In the genomic region with DNA sequence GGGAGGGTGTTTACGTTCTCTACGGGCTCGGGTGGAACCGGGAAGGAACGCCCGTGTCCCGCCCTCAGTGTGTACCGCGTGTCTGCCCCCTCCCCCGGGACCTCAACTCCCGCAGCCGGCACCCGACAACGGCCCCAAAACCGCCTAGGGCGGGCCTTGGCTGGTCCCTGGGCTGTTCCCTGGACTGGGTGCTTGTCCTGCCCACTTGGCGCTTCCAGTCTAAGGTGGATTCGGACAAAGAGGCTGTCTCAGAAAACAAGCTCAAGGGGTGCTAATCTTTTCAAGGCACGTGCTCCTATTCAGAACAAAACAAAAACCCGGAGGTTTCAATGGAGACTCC, we compare ENCODE assay signal across 8 cellular contexts. TPM values are rescaled to one million over a fixed set of nuclear protein-coding genes. Genes with fewer than 3 reads are reported as not detected.
DNase-seq lines count a peak whose midpoint lies in the region; ATAC-seq, FAIRE-seq and TF ChIP-seq lines count a peak whose summit lies in the region.

No MANE protein-coding gene starts in this region.

- intact Hi-C loops in pancreas (cut with DNase I), result no loop called here

- peak; percentile 57 for DNase-seq in NCI-H2227 treated with DMSO at 0.1 percent for 48 hours (lab: John Stamatoyannopoulos, UW)
- DNase-seq in endodermal cell, result no peak
- no peak for DNase-seq in pancreas
- no peak for DNase-seq in G401 (ENCODE audit: low spot score)
- no peak for DNase-seq in putamen (ENCODE audit: low spot score)
- DNase-seq in SK-N-DZ (ENCODE audit: low spot score), result no peak

- peaks cover 10% of the 10 kb centered on the region; the same call in 1 of the 2 replicates for H3K4me1 ChIP-seq in ES-I3 (ENCODE audit: insufficient read depth, low read length)
- H3K4me1 ChIP-seq in endodermal cell (ENCODE audit: control insufficient read depth, insufficient read depth, low read length), result peaks cover 3% of the 10 kb centered on the region
- peaks cover 0 to 16% (median 15%) of the 10 kb centered on the region in 3 donors for H3K4me1 ChIP-seq in pancreas

- H3K9ac ChIP-seq in ES-I3 (ENCODE audit: low read depth, low read length), result peak overlapping the region; percentile 53; the same call in 1 of the 2 replicates
- no peak overlapping the region for H3K9ac ChIP-seq in endodermal cell (ENCODE audit: extremely low read depth, low read length, poor library complexity, severe bottlenecking)

- H3K27ac Mint-ChIP-seq in endodermal cell, result peak overlapping the region; percentile 72

- H3K9me3 ChIP-seq in ES-I3 (ENCODE audit: control insufficient read depth, insufficient read depth, low read length), result peaks cover 4% of the 10 kb centered on the region; the same call in 1 of the 2 replicates
- H3K9me3 ChIP-seq in endodermal cell (ENCODE audit: control insufficient read depth, low read length), result peaks cover 5% of the 10 kb centered on the region
- H3K9me3 ChIP-seq in pancreas, result no peaks in the 10 kb centered on the region

- in situ Hi-C loops in G401 (cut with HindIII; ENCODE audit: low sequenced_read_pairs), result no loop called here

- 18 to 33% methylated on average over 15 to 20 of the region's 20 CpGs for WGBS in endodermal cell (ENCODE audit: insufficient coverage in 1 of 2, insufficient read length in 1 of 2), 2 experiments
- WGBS in pancreas, 2 donors, result 2 to 4% methylated on average over 17 to 20 of the region's 20 CpGs

- peaks cover 18% of the 10 kb centered on the region for H3K27me3 Mint-ChIP-seq in endodermal cell (ENCODE audit: insufficient read depth)

- peaks cover 5% of the 10 kb centered on the region for H3K36me3 Mint-ChIP-seq in endodermal cell (ENCODE audit: low read depth)

- peaks cover 6% of the 10 kb centered on the region for H3K9me3 Mint-ChIP-seq in endodermal cell

- H3K27me3 ChIP-seq in endodermal cell (ENCODE audit: control insufficient read depth, insufficient read depth, low read length, poor library complexity, severe bottlenecking), result no peaks in the 10 kb centered on the region
- H3K27me3 ChIP-seq in pancreas, result no peaks in the 10 kb centered on the region

- H3K4me3 ChIP-seq in endodermal cell (ENCODE audit: low read length) (peak overlapping the region; percentile 75), pancreas (peak overlapping the region; percentile 53 to 91 (median 85))

- peak overlapping the region; percentile 86 for H3K4me3 Mint-ChIP-seq in endodermal cell

- no peaks in the 10 kb centered on the region for H3K36me3 ChIP-seq in ES-I3 (ENCODE audit: insufficient read depth, low read length)
- H3K36me3 ChIP-seq in endodermal cell (ENCODE audit: control insufficient read depth, insufficient read depth, low read length), result peaks cover 9% of the 10 kb centered on the region
- peaks cover 0 to 6% (median 4%) of the 10 kb centered on the region in 3 donors for H3K36me3 ChIP-seq in pancreas

- no peak for ATAC-seq in pancreas
- ATAC-seq in GM18870 (IDR thresholded peaks at IDR 0.05; ENCODE audit: unreplicated experiment), result no peak

- peaks cover 15% of the 10 kb centered on the region for H3K4me1 Mint-ChIP-seq in endodermal cell

- TF ChIP-seq CTCF in endodermal cell (conservative IDR thresholded peaks at IDR 0.05) (no peak), pancreas (IDR thresholded peaks at IDR 0.05) (no peak)

- H3K27ac ChIP-seq in endodermal cell (ENCODE audit: low read depth, low read length) (no peak overlapping the region), pancreas (peak overlapping the region; percentile 94 to 98 (median 94))

- FAIRE-seq in pancreas (lab: Jason Lieb, UNC), result no peak

RNA-seq across cellular contexts. Expression of gene CLK4, which starts 0.4 kb away (rescaled TPM):
- total RNA-seq in endodermal cell (10 to 100 TPM; 14.9 to 19.4 TPM), pancreas (10 to 100 TPM; 10.6 to 24.9 (median 17.9) TPM)
- 19.0 TPM for polyA plus RNA-seq in endodermal cell (2013, experiment 1 of 2)
- polyA plus RNA-seq in endodermal cell (2013, experiment 2 of 2), result 18.7 TPM
- 10 to 100 TPM; 36.4 to 47.0 TPM for polyA plus RNA-seq in pancreas
- 5.2 and 9.8 TPM in 2 replicates for total RNA-seq in G401 (2014; rRNA removed; shearing (Covaris generic))
- 7.4 and 8.6 TPM in 2 replicates for polyA plus RNA-seq in SK-N-DZ (2014; cell fraction: cytosol; rRNA removed)
- 37.5 and 47.3 TPM in 2 replicates for polyA plus RNA-seq in SK-N-DZ (2014; cell fraction: nucleus; rRNA removed)

RNA-seq across cellular contexts. Expression of gene COL23A1, which starts 37.0 kb away (rescaled TPM):
- total RNA-seq in endodermal cell, result 10 to 100 TPM; 50.2 to 71.3 TPM
- polyA plus RNA-seq in endodermal cell (2013, experiment 1 of 2), result 11.1 TPM
- polyA plus RNA-seq in endodermal cell (2013, experiment 2 of 2), result 11.1 TPM
- total RNA-seq in pancreas, result under 1 TPM in 4 of 6 donors, not detected in 2; 0.06 to 0.43 (median 0.31) TPM
- polyA plus RNA-seq in pancreas, result under 1 TPM; 0.30 to 0.68 TPM
- total RNA-seq in G401 (2014; rRNA removed; shearing (Covaris generic)), result 0.06 TPM in 1 of 2 replicates, not detected in the other
- polyA plus RNA-seq in SK-N-DZ (2014; cell fraction: cytosol; rRNA removed), result not detected in 2 replicates
- polyA plus RNA-seq in SK-N-DZ (2014; cell fraction: nucleus; rRNA removed), result 0.11 TPM in 1 of 2 replicates, not detected in the other

Comparison
In these comparisons a context has a peak if more than half of its experiments do, and no peak if none do; other contexts are left out.
1. RNA of gene COL23A1, which starts 37.0 kb away (total RNA-seq): 50.2 to 71.3 TPM in endodermal cell; 0.06 to 0.43 TPM in pancreas and 0.06 TPM in G401; every median in the first group is over 10 times any median in the second.